17 cellular contexts compared by ENCODE assay signal in the genomic region with DNA sequence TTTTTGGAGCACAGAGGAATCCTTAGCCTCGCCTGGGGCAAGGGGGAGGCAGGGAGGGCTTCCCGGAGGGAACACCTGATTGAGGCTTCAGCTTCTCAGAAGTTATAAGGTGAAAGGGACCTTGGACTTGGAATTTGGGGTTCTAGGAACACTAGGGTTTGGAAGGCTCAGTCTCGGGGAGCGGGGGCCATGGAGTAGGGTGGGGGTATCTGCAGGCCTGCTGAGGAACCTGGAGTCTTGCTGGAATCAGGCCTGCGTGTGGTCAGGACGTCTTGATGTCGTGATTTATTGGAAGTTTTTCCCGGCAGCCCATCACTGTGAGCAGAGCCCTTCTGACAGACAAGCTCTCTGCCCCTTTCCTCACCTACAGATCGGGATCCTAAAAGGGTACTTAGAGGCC. TPM values are rescaled to one million over a fixed set of nuclear protein-coding genes. Genes with fewer than 3 reads are reported as not detected.
"Had no signal": no experiment of that assay in that cellular context is flagged by ENCODE, and none has a peak within 500 bp of the region (broad histone marks: within the 10 kb centered on the region; RNA-seq: fewer than 3 reads in every experiment).

No MANE protein-coding gene starts in this region.

- H3K36me3 ChIP-seq: cardiac muscle cell, ovary, right lobe of liver, WERI-Rb-1 had no signal

- H3K4me1 ChIP-seq: right lobe of liver had no signal

- FAIRE-seq: keratinocyte, small intestine had no signal

- H3K27me3 Mint-ChIP-seq: activated CD4-positive, alpha-beta memory T cell treated with anti-CD3 and anti-CD28 coated beads, Interleukin-2, amount 10 ng/mL, durations not matched to agents 7 days and 5 days; activated CD4-positive, alpha-beta T cell treated with anti-CD3 and anti-CD28 coated beads for 36 hours; activated CD8-positive, alpha-beta memory T cell treated with anti-CD3 and anti-CD28 coated beads, Interleukin-2, amount 10 ng/mL, durations not matched to agents 7 days and 5 days had no signal

- H3K27ac Mint-ChIP-seq: activated CD4-positive, alpha-beta memory T cell treated with anti-CD3 and anti-CD28 coated beads, Interleukin-2, amount 10 ng/mL, durations not matched to agents 7 days and 5 days; activated CD4-positive, alpha-beta T cell treated with anti-CD3 and anti-CD28 coated beads for 36 hours; activated CD8-positive, alpha-beta memory T cell treated with anti-CD3 and anti-CD28 coated beads, Interleukin-2, amount 10 ng/mL, durations not matched to agents 7 days and 5 days; activated naive CD4-positive, alpha-beta T cell treated with anti-CD3 and anti-CD28 coated beads for 36 hours had no signal

- H3K4me3 Mint-ChIP-seq: activated CD4-positive, alpha-beta memory T cell treated with anti-CD3 and anti-CD28 coated beads, Interleukin-2, amount 10 ng/mL, durations not matched to agents 7 days and 5 days; activated CD4-positive, alpha-beta T cell treated with anti-CD3 and anti-CD28 coated beads for 36 hours; activated CD8-positive, alpha-beta memory T cell treated with anti-CD3 and anti-CD28 coated beads, Interleukin-2, amount 10 ng/mL, durations not matched to agents 7 days and 5 days; activated naive CD4-positive, alpha-beta T cell treated with anti-CD3 and anti-CD28 coated beads for 36 hours had no signal

- H3K27me3 ChIP-seq: cardiac muscle cell, ovary, right lobe of liver had no signal

- H3K4me3 ChIP-seq: cardiac muscle cell, ovary, right lobe of liver had no signal

- H3K4me1 Mint-ChIP-seq: activated CD4-positive, alpha-beta memory T cell treated with anti-CD3 and anti-CD28 coated beads, Interleukin-2, amount 10 ng/mL, durations not matched to agents 7 days and 5 days had no signal

- ATAC-seq: activated CD8-positive, alpha-beta memory T cell treated with anti-CD3 and anti-CD28 coated beads, Interleukin-2, amount 10 ng/mL, durations not matched to agents 7 days and 5 days; left lobe of liver; right lobe of liver had no signal

- H3K27ac ChIP-seq: cardiac muscle cell, epithelial cell of prostate, ovary, right lobe of liver, WERI-Rb-1 had no signal

- DNase-seq: activated CD4-positive, alpha-beta memory T cell treated with anti-CD3 and anti-CD28 coated beads, Interleukin-2, amount 10 ng/mL, durations not matched to agents 7 days and 5 days; activated CD8-positive, alpha-beta memory T cell treated with anti-CD3 and anti-CD28 coated beads, Interleukin-2, amount 10 ng/mL, durations not matched to agents 7 days and 5 days; amniotic stem cell; foreskin melanocyte; hypothalamus; ovary; right lobe of liver; small intestine; WERI-Rb-1 had no signal

- H3K9me3 ChIP-seq: ovary, right lobe of liver had no signal

RNA-seq across cellular contexts. Expression of a gene that starts 50.7 kb away (rescaled TPM):
- total RNA-seq: cardiac muscle cell, dermis microvascular lymphatic vessel endothelial cell had no signal
- polyA plus RNA-seq: fibroblast of lung, ovary had no signal
